In the genomic region with DNA sequence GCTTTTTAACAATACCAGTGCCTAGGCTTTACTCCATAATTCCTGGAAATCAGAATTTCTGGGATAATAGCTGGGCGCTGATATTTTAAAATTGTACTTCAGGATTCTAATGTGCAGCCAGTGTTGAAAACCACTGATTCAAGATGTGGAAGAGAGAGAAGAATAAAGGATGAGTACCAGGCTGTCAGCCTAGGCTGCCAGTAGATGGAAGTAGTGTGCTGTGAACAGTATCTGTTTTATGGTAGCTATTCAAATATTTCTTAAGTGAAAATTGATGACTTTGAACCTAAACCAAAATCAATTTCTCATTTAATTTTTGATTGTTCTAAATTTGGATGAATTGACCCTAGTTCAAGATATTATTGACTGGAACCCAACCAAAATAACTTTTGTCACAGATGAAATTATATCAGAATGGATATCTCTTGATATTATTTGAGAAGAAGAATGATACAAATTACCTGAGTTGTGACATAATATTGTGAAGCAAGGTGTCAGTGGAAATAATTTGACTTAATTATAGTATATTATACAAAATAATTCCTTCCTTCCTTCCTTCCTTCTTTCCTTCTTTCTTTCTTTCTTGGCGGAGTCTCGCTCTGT, we compare ENCODE assay signal across 8 cellular contexts.
DNase-seq lines count a peak whose midpoint lies in the region; ATAC-seq, FAIRE-seq and TF ChIP-seq lines count a peak whose summit lies in the region.

No MANE protein-coding gene starts in this region.

- H3K27me3 Mint-ChIP-seq in progenitor cell of endocrine pancreas = no peaks in the 10 kb centered on the region

- no peaks in the 10 kb centered on the region for H3K9me3 Mint-ChIP-seq in progenitor cell of endocrine pancreas (ENCODE audit: low read depth)

- peaks cover 3% of the 10 kb centered on the region for H3K4me1 Mint-ChIP-seq in progenitor cell of endocrine pancreas (ENCODE audit: low read depth)

- H3K27ac Mint-ChIP-seq in progenitor cell of endocrine pancreas = no peak overlapping the region

- H3K4me3 ChIP-seq in fibroblast of villous mesenchyme (ENCODE audit: low read depth, low read length) = no peak overlapping the region

- ATAC-seq in HG03571 (IDR thresholded peaks at IDR 0.05; ENCODE audit: unreplicated experiment) = no peak

- no peaks in the 10 kb centered on the region for H3K36me3 Mint-ChIP-seq in progenitor cell of endocrine pancreas (ENCODE audit: insufficient read depth)

- peak; percentile 95 for FAIRE-seq in TTC549 (lab: Jason Lieb, UNC)

- DNase-seq in AG08395 (ENCODE audit: low spot score) (peak; percentile 59), MV-4-11 (lab: John Stamatoyannopoulos, UW) (peak; percentile 59), fibroblast of villous mesenchyme (ENCODE audit: low read depth) (peak; percentile 62), progenitor cell of endocrine pancreas (ENCODE audit: low spot score, unreplicated experiment) (no peak)
- no peak for DNase-seq in effector CD8-positive, alpha-beta T cell (lab: John Stamatoyannopoulos, UW)

- TF ChIP-seq CTCF in GM12801 (IDR thresholded peaks at IDR 0.05; ENCODE audit: extremely low read depth, insufficient read length) = peak; percentile 42
- TF ChIP-seq CTCF in fibroblast of villous mesenchyme (IDR thresholded peaks at IDR 0.05; ENCODE audit: insufficient read depth, low read depth, low read length) = peak; percentile 79
- TF ChIP-seq CTCF in progenitor cell of endocrine pancreas (IDR thresholded peaks at IDR 0.05; ENCODE audit: unreplicated experiment) = peak; percentile 50

- no peak overlapping the region for H3K4me3 Mint-ChIP-seq in progenitor cell of endocrine pancreas (ENCODE audit: low read depth)

Comparison
In these comparisons a context has a peak if more than half of its experiments do, and no peak if none do; other contexts are left out.
1. DNase-seq: peak in AG08395 (single experiment), MV-4-11 (single experiment) and fibroblast of villous mesenchyme (single experiment); none in progenitor cell of endocrine pancreas (single experiment) and effector CD8-positive, alpha-beta T cell (single experiment).
2. Peak in every context shown above with its lines, with median percentiles within 50 percentile points of each other: CTCF ChIP-seq.